8 cellular contexts compared by ENCODE assay signal in the genomic region with DNA sequence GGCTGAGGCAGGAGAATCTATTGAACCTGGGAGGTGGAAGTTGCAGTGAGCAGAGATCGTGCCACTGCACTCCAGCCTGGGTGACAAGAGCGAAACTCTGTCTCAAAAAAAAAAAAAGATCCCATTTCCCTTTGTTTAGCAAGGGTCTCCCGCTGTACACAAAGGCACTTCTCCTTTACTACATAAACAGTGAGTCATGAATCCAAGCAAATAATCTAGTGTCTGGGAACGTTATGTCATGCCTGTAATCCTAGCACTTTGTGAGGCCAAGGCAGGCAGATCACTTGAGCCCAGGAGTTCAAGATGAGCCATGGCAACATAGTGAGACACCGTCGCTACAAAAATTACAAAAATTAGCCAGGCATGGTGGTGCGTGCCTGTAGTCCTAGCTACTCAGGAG. TPM values are rescaled to one million over a fixed set of nuclear protein-coding genes. Genes with fewer than 3 reads are reported as not detected.
DNase-seq lines count a peak whose midpoint lies in the region; ATAC-seq, FAIRE-seq and TF ChIP-seq lines count a peak whose summit lies in the region.
"Not testable (repeated sequence)": the region's sequence is repeated elsewhere in the genome, so short reads cannot be mapped to it uniquely, and the experiment has no call there.

No MANE protein-coding gene starts in this region.

- H3K4me3 ChIP-seq in foreskin fibroblast (ENCODE audit: low read depth in 1 of 2, low read length in 2 of 2); mucosa of descending colon: not testable (repeated sequence)

- not testable (repeated sequence) for H3K36me3 Mint-ChIP-seq in MCF 10A (ENCODE audit: insufficient read depth, unreplicated experiment)

- not testable (repeated sequence) for H3K9me3 Mint-ChIP-seq in MCF 10A (ENCODE audit: unreplicated experiment)

- TF ChIP-seq CTCF in MCF 10A (IDR thresholded peaks at IDR 0.05; ENCODE audit: unreplicated experiment); foreskin fibroblast (IDR thresholded peaks at IDR 0.05; ENCODE audit: low read depth, low read length); mucosa of descending colon (IDR thresholded peaks at IDR 0.05): not testable (repeated sequence)

- DNase-seq in Caki2 (ENCODE audit: low read depth) (peak; percentile 92), HT1080 (ENCODE audit: low read depth) (peak; percentile 73), NCI-H2196 treated with DMSO at 0.1 percent for 48 hours (lab: John Stamatoyannopoulos, UW; ENCODE audit: unreplicated experiment) (peak; percentile 20), SHP77 (lab: John Stamatoyannopoulos, UW) (peak; percentile 37 to 48), MCF 10A (ENCODE audit: unreplicated experiment) (peak; percentile 61), foreskin fibroblast (peak; percentile 45 to 68), urothelium cell line (ENCODE audit: low spot score) (peak; percentile 81)
- DNase-seq in mucosa of descending colon, result not testable (repeated sequence)

- peak; percentile 99 for FAIRE-seq in urothelium cell line (lab: Jason Lieb, UNC)

- H3K4me1 ChIP-seq in mucosa of descending colon (ENCODE audit: low read depth), result peaks cover 18% of the 10 kb centered on the region

- intact Hi-C loops in MCF 10A (cut with micrococcal nuclease); mucosa of descending colon (cut with DNase I, micrococcal nuclease): not testable (repeated sequence)

- H3K9me3 ChIP-seq in mucosa of descending colon, result not testable (repeated sequence)

- H3K4me1 Mint-ChIP-seq in MCF 10A (ENCODE audit: insufficient read depth, unreplicated experiment), result not testable (repeated sequence)

- not testable (repeated sequence) for BruUV-seq in MCF 10A (replicated peaks; lab: Mats Ljungman, UMichigan)

- not testable (repeated sequence) for H3K4me3 Mint-ChIP-seq in MCF 10A (ENCODE audit: unreplicated experiment)

- not testable (repeated sequence) for H3K36me3 ChIP-seq in mucosa of descending colon (ENCODE audit: low read depth)

- POLR2A ChIA-PET in MCF 10A (lab: Yijun Ruan, JAX), result interaction anchor here (0.8 kb wide), 1 partner anchor 13 kb away, joined by 4 read pairs; no protein-coding TSS in a partner anchor

- ATAC-seq in mucosa of descending colon, result peak; percentile 19

- in situ Hi-C loops in Caki2 (cut with HindIII; ENCODE audit: low pct_unique_long_range_greater_than_20kb, low sequenced_read_pairs), result not testable (repeated sequence)

- H3K27ac Mint-ChIP-seq in MCF 10A (ENCODE audit: low read depth, unreplicated experiment), result not testable (repeated sequence)

- H3K27me3 Mint-ChIP-seq in MCF 10A (ENCODE audit: insufficient read depth, unreplicated experiment), result not testable (repeated sequence)

- CTCF ChIA-PET in MCF 10A (lab: Yijun Ruan, JAX), result interaction anchor here (1.3 kb wide), 1 partner anchor 16 kb away, joined by 3 read pairs; no protein-coding TSS in a partner anchor

RNA-seq across cellular contexts. Expression of a gene that starts 16.7 kb away (rescaled TPM):
- 118 and 167 TPM in 2 replicates for total RNA-seq in Caki2 (2014; rRNA removed; shearing (Covaris generic); ENCODE audit: low replicate concordance)
- 23.4 and 23.8 TPM in 2 replicates for total RNA-seq in HT1080 (2014; rRNA removed; shearing (Covaris generic))
- 28.2 and 34.0 TPM in 2 replicates for polyA plus RNA-seq in HT1080 (2015; cell fraction: cytosol; rRNA removed)
- 26.1 and 29.3 TPM in 2 replicates for polyA plus RNA-seq in HT1080 (2015; cell fraction: nucleus; rRNA removed)
- 1.9 and 2.5 TPM in 2 replicates for total RNA-seq in MCF 10A (2022)
- 10 to 100 TPM; 33.8 to 71.4 (median 55.5) TPM for total RNA-seq in mucosa of descending colon

RNA-seq across cellular contexts. Expression of a gene that starts 35.7 kb away (rescaled TPM):
- 134 and 177 TPM in 2 replicates for total RNA-seq in Caki2 (2014; rRNA removed; shearing (Covaris generic); ENCODE audit: low replicate concordance)
- 168 and 194 TPM in 2 replicates for total RNA-seq in HT1080 (2014; rRNA removed; shearing (Covaris generic))
- 85.0 and 87.5 TPM in 2 replicates for polyA plus RNA-seq in HT1080 (2015; cell fraction: cytosol; rRNA removed)
- 190 and 192 TPM in 2 replicates for polyA plus RNA-seq in HT1080 (2015; cell fraction: nucleus; rRNA removed)
- total RNA-seq in MCF 10A (2022) (26.2 and 35.0 TPM in 2 replicates), mucosa of descending colon (10 to 100 TPM; 18.5 to 45.2 (median 30.3) TPM)
